Comparison of ENCODE assay signal across 8 cellular contexts in the genomic region with DNA sequence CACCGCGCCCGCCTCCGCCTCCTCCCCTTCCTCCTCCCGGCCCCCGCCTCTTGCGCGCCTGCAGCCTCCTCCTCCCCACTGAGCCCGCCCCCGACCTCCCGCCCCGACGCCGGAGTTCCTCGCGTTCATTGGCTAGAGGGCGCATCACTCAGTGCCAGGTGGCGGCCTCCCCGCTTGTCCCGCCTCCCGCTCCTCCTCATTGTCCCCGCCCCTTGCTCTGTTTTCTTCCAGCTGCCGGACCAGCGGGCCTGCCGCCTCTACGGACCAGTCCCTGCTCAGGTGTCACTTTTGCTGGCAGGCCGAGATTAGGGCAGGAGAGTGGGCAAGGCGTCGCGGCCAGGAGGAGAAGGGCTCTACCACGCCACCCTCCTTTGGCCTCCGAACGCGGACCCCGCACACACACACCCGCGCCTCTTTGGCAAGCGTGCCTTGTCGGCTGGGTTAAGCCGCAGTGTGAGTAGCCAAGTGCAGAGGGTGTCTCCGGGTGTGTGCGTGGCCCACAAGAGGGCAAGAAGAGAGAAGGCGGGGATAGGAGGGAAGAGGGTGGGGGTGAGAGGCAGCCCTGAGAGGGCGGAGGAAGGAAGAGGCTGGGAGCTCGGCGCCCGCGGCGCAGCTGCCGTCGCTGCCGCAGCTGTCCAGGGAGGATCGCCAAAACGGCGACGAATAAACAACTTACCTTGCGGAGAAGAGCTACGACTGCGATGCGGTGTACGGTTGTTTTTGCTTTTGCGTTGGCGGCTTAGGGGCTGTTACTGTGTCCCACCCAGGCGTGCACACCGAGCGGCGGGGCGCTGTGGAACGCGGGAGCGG. TPM values are rescaled to one million over a fixed set of nuclear protein-coding genes. Genes with fewer than 3 reads are reported as not detected.
A peak's percentile ranks its signal among the peaks of the same experiment; 100 is the strongest.
DNase-seq lines count a peak whose midpoint lies in the region; ATAC-seq lines count a peak whose summit lies in the region.

No MANE protein-coding gene starts in this region.

- no peaks in the 10 kb centered on the region for H3K27me3 ChIP-seq in BLaER1 treated with 17β-estradiol and CSF1 and Interleukin-3, amounts not matched to agents 10 nM and 100 nM

- H3K4me1 Mint-ChIP-seq in activated CD4-positive, alpha-beta T cell treated with anti-CD3 and anti-CD28 coated beads, Interleukin-2, amount 10 ng/mL, durations not matched to agents 7 days and 5 days = peaks cover 32% of the 10 kb centered on the region

- POLR2A ChIA-PET in activated CD4-positive, alpha-beta T cell treated with anti-CD3 and anti-CD28 coated beads, Interleukin-2, amount 10 ng/mL, durations not matched to agents 7 days and 5 days (lab: Charles Lee) = no interaction called here

- peak overlapping the region; percentile 92 for H3K27ac Mint-ChIP-seq in activated CD4-positive, alpha-beta T cell treated with anti-CD3 and anti-CD28 coated beads, Interleukin-2, amount 10 ng/mL, durations not matched to agents 7 days and 5 days

- H4K20me1 ChIP-seq in BLaER1 treated with 17β-estradiol and CSF1 and Interleukin-3, amounts not matched to agents 10 nM and 100 nM = peaks cover 5 to 37% (median 30%) of the 10 kb centered on the region in 11 experiments; a peak in 19 of 22 replicates

- CTCF ChIA-PET in activated CD4-positive, alpha-beta T cell treated with anti-CD3 and anti-CD28 coated beads, Interleukin-2, amount 10 ng/mL, durations not matched to agents 7 days and 5 days (lab: Charles Lee) = interaction anchor here (0.6 to 1.1 kb wide), 3 partner anchors 22 to 360 kb away, joined by 3 read pairs; no protein-coding TSS in a partner anchor

- DNase-seq in NCI-H526 (lab: John Stamatoyannopoulos, UW) (peak; percentile 75 to 95), cortex of kidney (lab: John Stamatoyannopoulos, UW) (peak; percentile 90), left lobe of liver (ENCODE audit: low spot score) (peak; percentile 100)
- peak; percentile 98 for DNase-seq in activated CD4-positive, alpha-beta T cell treated with anti-CD3 and anti-CD28 coated beads, Interleukin-2, amount 10 ng/mL, durations not matched to agents 7 days and 5 days
- peak; percentile 99 for DNase-seq in stimulated activated CD4-positive, alpha-beta T cell treated with anti-CD3 and anti-CD28 coated beads, Interleukin-2, amount 100 ng/mL, for 24 hours

- peak; percentile 75 for ATAC-seq in GM19351 (IDR thresholded peaks at IDR 0.05; ENCODE audit: unreplicated experiment)
- ATAC-seq in HG03520 (IDR thresholded peaks at IDR 0.05; ENCODE audit: unreplicated experiment) = peak; percentile 79
- peak; percentile 88 for ATAC-seq in left lobe of liver

- peak overlapping the region; percentile 45 to 96 (median 92) for H3K27ac ChIP-seq in BLaER1 treated with 17β-estradiol and CSF1 and Interleukin-3, amounts not matched to agents 10 nM and 100 nM

- H3K4me1 ChIP-seq in BLaER1 treated with 17β-estradiol and CSF1 and Interleukin-3, amounts not matched to agents 10 nM and 100 nM = peaks cover 29 to 44% (median 36%) of the 10 kb centered on the region in 10 experiments

- H3K36me3 ChIP-seq in BLaER1 treated with 17β-estradiol and CSF1 and Interleukin-3, amounts not matched to agents 10 nM and 100 nM = no peaks in the 10 kb centered on the region; a peak in 1 of 22 replicates

- H3K36me3 Mint-ChIP-seq in activated CD4-positive, alpha-beta T cell treated with anti-CD3 and anti-CD28 coated beads, Interleukin-2, amount 10 ng/mL, durations not matched to agents 7 days and 5 days (ENCODE audit: low read depth) = peaks cover 8% of the 10 kb centered on the region

- H3K9me3 ChIP-seq in BLaER1 treated with 17β-estradiol and CSF1 and Interleukin-3, amounts not matched to agents 10 nM and 100 nM (replicated peaks in 1 of 11) = no peaks in the 10 kb centered on the region

- H3K4me3 Mint-ChIP-seq in activated CD4-positive, alpha-beta T cell treated with anti-CD3 and anti-CD28 coated beads, Interleukin-2, amount 10 ng/mL, durations not matched to agents 7 days and 5 days = peak overlapping the region; percentile 97

- no peaks in the 10 kb centered on the region for H3K9me3 Mint-ChIP-seq in activated CD4-positive, alpha-beta T cell treated with anti-CD3 and anti-CD28 coated beads, Interleukin-2, amount 10 ng/mL, durations not matched to agents 7 days and 5 days

- peaks cover 44% of the 10 kb centered on the region for H3K27me3 Mint-ChIP-seq in activated CD4-positive, alpha-beta T cell treated with anti-CD3 and anti-CD28 coated beads, Interleukin-2, amount 10 ng/mL, durations not matched to agents 7 days and 5 days

- H3K4me2 ChIP-seq in BLaER1 treated with 17β-estradiol and CSF1 and Interleukin-3, amounts not matched to agents 10 nM and 100 nM = peak overlapping the region; percentile 78 to 99 (median 95)

- H3K9ac ChIP-seq in BLaER1 treated with 17β-estradiol and CSF1 and Interleukin-3, amounts not matched to agents 10 nM and 100 nM = peak overlapping the region; percentile 88 to 96 (median 92)

- peak overlapping the region; percentile 80 to 98 (median 88) for H3K4me3 ChIP-seq in BLaER1 treated with 17β-estradiol and CSF1 and Interleukin-3, amounts not matched to agents 10 nM and 100 nM

RNA-seq across cellular contexts. Expression of a gene that starts 0.4 kb away (rescaled TPM):
- 10 to 100 TPM; 24.6 to 25.9 TPM for total RNA-seq in activated CD4-positive, alpha-beta T cell treated with anti-CD3 and anti-CD28 coated beads, Interleukin-2, amount 10 ng/mL, durations not matched to agents 7 days and 5 days
- 11.1 TPM for total RNA-seq in left lobe of liver

Comparison
In these comparisons a context has a peak if more than half of its experiments do, and no peak if none do; other contexts are left out.
1. Peak in every context shown above with its lines: DNase-seq, ATAC-seq, H3K4me3 ChIP-seq and H3K27ac ChIP-seq.